40 cellular contexts compared by ENCODE assay signal in the genomic region with DNA sequence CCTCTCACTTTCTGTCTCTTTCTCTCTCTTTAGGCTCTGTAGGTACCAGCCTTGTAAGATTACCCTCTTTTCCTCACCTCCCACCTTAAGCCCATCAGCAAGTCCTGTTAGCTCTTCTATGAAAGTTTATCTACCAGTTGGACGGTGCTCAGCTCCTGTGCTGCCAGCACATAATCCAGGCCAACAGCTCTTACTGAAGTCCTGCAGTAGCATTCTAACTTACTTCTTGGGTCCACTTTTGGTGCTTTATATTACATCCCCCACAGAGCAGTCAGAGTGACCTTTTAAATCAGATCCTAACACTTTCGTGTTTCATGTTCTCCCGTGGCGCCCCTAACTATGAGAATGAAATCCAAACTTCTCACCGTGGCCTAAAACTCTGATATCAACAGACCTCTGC. TPM values are rescaled to one million over a fixed set of nuclear protein-coding genes. Genes with fewer than 3 reads are reported as not detected.
"Had no signal": no experiment of that assay in that cellular context is flagged by ENCODE, and none has a peak within 500 bp of the region (broad histone marks: within the 10 kb centered on the region; RNA-seq: fewer than 3 reads in every experiment).

No MANE protein-coding gene starts in this region.

- FAIRE-seq: astrocyte had no signal

- DNase-seq: activated effector memory CD4-positive, alpha-beta T cell treated with anti-CD3 and anti-CD28 coated beads, Interleukin-2, amount 50 U/mL, for 16 hours; activated effector memory CD4-positive, alpha-beta T cell treated with Interleukin-2 at 50 U/mL for 16 hours; activated gamma-delta T cell; activated gamma-delta T cell treated with Interleukin-2 at 50 U/mL for 16 hours; activated naive CD4-positive, alpha-beta T cell; activated naive CD4-positive, alpha-beta T cell treated with anti-CD3 and anti-CD28 coated beads for 36 hours; activated naive CD4-positive, alpha-beta T cell treated with anti-CD3 and anti-CD28 coated beads, Interleukin-2, amount 10 ng/mL, durations not matched to agents 7 days and 5 days; activated naive CD4-positive, alpha-beta T cell treated with anti-CD3 and anti-CD28 coated beads, Interleukin-2, amount 50 U/mL, for 16 hours; activated naive CD4-positive, alpha-beta T cell treated with Interleukin-2 at 50 U/mL for 16 hours; activated naive CD8-positive, alpha-beta T cell treated with anti-CD3 and anti-CD28 coated beads for 36 hours; activated naive CD8-positive, alpha-beta T cell treated with anti-CD3 and anti-CD28 coated beads, Interleukin-2, amount 10 ng/mL, durations not matched to agents 7 days and 5 days; activated naive CD8-positive, alpha-beta T cell treated with anti-CD3 and anti-CD28 coated beads, Interleukin-2, amount 50 U/mL, for 24 hours; activated T-cell treated with anti-CD3 and anti-CD28 coated beads for 4 hours; activated T-cell treated with anti-CD3 and anti-CD28 coated beads, Interleukin-2, amount 50 U/mL, for 1 hour; activated T-cell treated with anti-CD3 and anti-CD28 coated beads, Interleukin-2, amount 50 U/mL, for 24 hours; activated T-cell treated with anti-CD3 and anti-CD28 coated beads, Interleukin-2, amount 50 U/mL, for 4 hours; activated T-cell treated with anti-CD3 and anti-CD28 coated beads, Interleukin-2, amount 50 U/mL, for 48 hours; activated T-cell treated with anti-CD3 and anti-CD28 coated beads, Interleukin-2, amount 50 U/mL, for 72 hours; adrenal gland; amniotic stem cell; amygdala; anterior cingulate cortex; aorta; body of pancreas; brain microvascular endothelial cell; caudate nucleus; central memory CD4-positive, alpha-beta T cell; cerebellar nuclear complex had no signal

- ATAC-seq: activated naive CD4-positive, alpha-beta T cell treated with anti-CD3 and anti-CD28 coated beads, Interleukin-2, amount 50 U/mL, for 72 hours; activated naive CD8-positive, alpha-beta T cell treated with anti-CD3 and anti-CD28 coated beads, Interleukin-2, amount 50 U/mL, for 24 hours; activated T-cell treated with anti-CD3 and anti-CD28 coated beads, Interleukin-2, amount 50 U/mL, for 4 hours; activated T-cell treated with anti-CD3 and anti-CD28 coated beads, Interleukin-2, amount 50 U/mL, for 72 hours; activated T-helper 17 cell treated with anti-CD3 and anti-CD28 coated beads, Interleukin-2, amount 50 U/mL, for 72 hours; body of pancreas had no signal

- H3K9me3 ChIP-seq: adrenal gland, ascending aorta, body of pancreas, breast epithelium had no signal

- H3K27me3 ChIP-seq: adrenal gland, ascending aorta, body of pancreas, brain microvascular endothelial cell, breast epithelium, cardiac muscle cell had no signal

- H3K9me3 Mint-ChIP-seq: activated naive CD4-positive, alpha-beta T cell treated with anti-CD3 and anti-CD28 coated beads, Interleukin-2, amount 10 ng/mL, durations not matched to agents 7 days and 5 days; activated naive CD4-positive, alpha-beta T cell treated with anti-CD3 and anti-CD28 coated beads, Interleukin-2, amount 50 U/mL, for 24 hours; activated naive CD8-positive, alpha-beta T cell treated with anti-CD3 and anti-CD28 coated beads, Interleukin-2, amount 10 ng/mL, durations not matched to agents 7 days and 5 days; activated T-helper 1 cell treated with anti-CD3 and anti-CD28 coated beads, Interleukin-12 subunit alpha, Interleukin-12 subunit beta, Interleukin-2, Interleukin-4 antibody, amounts not matched to agents 30 ng/mL and 10 ng/mL and 1 ng/mL, durations not matched to agents 14 hours and 24 hours and 36 hours; activated T-helper 17 cell treated with anti-CD3 and anti-CD28 coated beads, Interleukin-2, amount 50 U/mL, for 72 hours; activated T-helper 2 cell treated with anti-CD3 and anti-CD28 coated beads, Interferon-gamma antibody, Interleukin-2, Interleukin-4, amounts not matched to agents 10 μg/mL and 5 μg/mL and 100 μg/mL, durations not matched to agents 14 hours and 24 hours and 36 hours; central memory CD8-positive, alpha-beta T cell had no signal

- H3K4me1 Mint-ChIP-seq: activated naive CD4-positive, alpha-beta T cell treated with anti-CD3 and anti-CD28 coated beads, Interleukin-2, amount 10 ng/mL, durations not matched to agents 7 days and 5 days; activated naive CD4-positive, alpha-beta T cell treated with anti-CD3 and anti-CD28 coated beads, Interleukin-2, amount 50 U/mL, for 24 hours; activated naive CD8-positive, alpha-beta T cell treated with anti-CD3 and anti-CD28 coated beads for 36 hours; activated naive CD8-positive, alpha-beta T cell treated with anti-CD3 and anti-CD28 coated beads, Interleukin-2, amount 50 U/mL, for 24 hours; activated T-helper 17 cell treated with anti-CD3 and anti-CD28 coated beads, Interleukin-2, amount 50 U/mL, for 72 hours; central memory CD8-positive, alpha-beta T cell had no signal

- H3K27ac Mint-ChIP-seq: activated naive CD4-positive, alpha-beta T cell treated with anti-CD3 and anti-CD28 coated beads for 36 hours; activated naive CD4-positive, alpha-beta T cell treated with anti-CD3 and anti-CD28 coated beads, Interleukin-2, amount 10 ng/mL, durations not matched to agents 7 days and 5 days; activated naive CD4-positive, alpha-beta T cell treated with anti-CD3 and anti-CD28 coated beads, Interleukin-2, amount 50 U/mL, for 24 hours; activated naive CD4-positive, alpha-beta T cell treated with anti-CD3 and anti-CD28 coated beads, Interleukin-2, amount 50 U/mL, for 72 hours; activated naive CD8-positive, alpha-beta T cell; activated naive CD8-positive, alpha-beta T cell treated with anti-CD3 and anti-CD28 coated beads for 36 hours; activated naive CD8-positive, alpha-beta T cell treated with anti-CD3 and anti-CD28 coated beads, Interleukin-2, amount 10 ng/mL, durations not matched to agents 7 days and 5 days; activated naive CD8-positive, alpha-beta T cell treated with anti-CD3 and anti-CD28 coated beads, Interleukin-2, amount 50 U/mL, for 24 hours; activated T-cell treated with anti-CD3 and anti-CD28 coated beads, Interleukin-2, amount 50 U/mL, for 24 hours; activated T-cell treated with anti-CD3 and anti-CD28 coated beads, Interleukin-2, amount 50 U/mL, for 72 hours; activated T-helper 1 cell treated with anti-CD3 and anti-CD28 coated beads, Interleukin-12 subunit alpha, Interleukin-12 subunit beta, Interleukin-2, Interleukin-4 antibody, amounts not matched to agents 30 ng/mL and 10 ng/mL and 1 ng/mL, durations not matched to agents 14 hours and 24 hours and 36 hours; activated T-helper 17 cell treated with anti-CD3 and anti-CD28 coated beads, Interleukin-2, amount 50 U/mL, for 72 hours; activated T-helper 2 cell treated with anti-CD3 and anti-CD28 coated beads, Interferon-gamma antibody, Interleukin-2, Interleukin-4, amounts not matched to agents 10 μg/mL and 5 μg/mL and 100 μg/mL, durations not matched to agents 14 hours and 24 hours and 36 hours; brain had no signal

- H3K4me3 Mint-ChIP-seq: activated naive CD4-positive, alpha-beta T cell treated with anti-CD3 and anti-CD28 coated beads for 36 hours; activated naive CD4-positive, alpha-beta T cell treated with anti-CD3 and anti-CD28 coated beads, Interleukin-2, amount 10 ng/mL, durations not matched to agents 7 days and 5 days; activated naive CD4-positive, alpha-beta T cell treated with anti-CD3 and anti-CD28 coated beads, Interleukin-2, amount 50 U/mL, for 24 hours; activated naive CD8-positive, alpha-beta T cell; activated naive CD8-positive, alpha-beta T cell treated with anti-CD3 and anti-CD28 coated beads for 36 hours; activated naive CD8-positive, alpha-beta T cell treated with anti-CD3 and anti-CD28 coated beads, Interleukin-2, amount 10 ng/mL, durations not matched to agents 7 days and 5 days; activated naive CD8-positive, alpha-beta T cell treated with anti-CD3 and anti-CD28 coated beads, Interleukin-2, amount 50 U/mL, for 24 hours; activated T-cell treated with anti-CD3 and anti-CD28 coated beads, Interleukin-2, amount 50 U/mL, for 24 hours; activated T-cell treated with anti-CD3 and anti-CD28 coated beads, Interleukin-2, amount 50 U/mL, for 4 hours; activated T-cell treated with anti-CD3 and anti-CD28 coated beads, Interleukin-2, amount 50 U/mL, for 72 hours; activated T-helper 1 cell treated with anti-CD3 and anti-CD28 coated beads, Interleukin-12 subunit alpha, Interleukin-12 subunit beta, Interleukin-2, Interleukin-4 antibody, amounts not matched to agents 30 ng/mL and 10 ng/mL and 1 ng/mL, durations not matched to agents 14 hours and 24 hours and 36 hours; activated T-helper 17 cell treated with anti-CD3 and anti-CD28 coated beads, Interleukin-2, amount 50 U/mL, for 72 hours; brain; central memory CD8-positive, alpha-beta T cell had no signal

- H3K36me3 ChIP-seq: adrenal gland, ascending aorta, brain microvascular endothelial cell, breast epithelium, cardiac muscle cell had no signal

- H3K4me1 ChIP-seq: adrenal gland, ascending aorta, body of pancreas, breast epithelium had no signal

- H3K36me3 Mint-ChIP-seq: activated naive CD4-positive, alpha-beta T cell treated with anti-CD3 and anti-CD28 coated beads, Interleukin-2, amount 10 ng/mL, durations not matched to agents 7 days and 5 days; activated naive CD4-positive, alpha-beta T cell treated with anti-CD3 and anti-CD28 coated beads, Interleukin-2, amount 50 U/mL, for 24 hours; activated naive CD8-positive, alpha-beta T cell; activated naive CD8-positive, alpha-beta T cell treated with anti-CD3 and anti-CD28 coated beads for 36 hours; activated naive CD8-positive, alpha-beta T cell treated with anti-CD3 and anti-CD28 coated beads, Interleukin-2, amount 10 ng/mL, durations not matched to agents 7 days and 5 days had no signal

- H3K4me3 ChIP-seq: adrenal gland, ascending aorta, body of pancreas, breast epithelium, cardiac muscle cell had no signal

- H3K27ac ChIP-seq: adrenal gland, ascending aorta, body of pancreas, brain microvascular endothelial cell, breast epithelium, cardiac muscle cell had no signal

RNA-seq across cellular contexts. Expression of a gene that starts 38.9 kb away (rescaled TPM):
- total RNA-seq: activated naive CD4-positive, alpha-beta T cell treated with anti-CD3 and anti-CD28 coated beads for 36 hours; activated naive CD4-positive, alpha-beta T cell treated with anti-CD3 and anti-CD28 coated beads, Interleukin-2, amount 50 U/mL, for 72 hours; activated naive CD8-positive, alpha-beta T cell treated with anti-CD3 and anti-CD28 coated beads for 36 hours; activated naive CD8-positive, alpha-beta T cell treated with anti-CD3 and anti-CD28 coated beads, Interleukin-2, amount 10 ng/mL, durations not matched to agents 7 days and 5 days; activated T-cell treated with anti-CD3 and anti-CD28 coated beads, Interleukin-2, amount 50 U/mL, for 4 hours; activated T-cell treated with anti-CD3 and anti-CD28 coated beads, Interleukin-2, amount 50 U/mL, for 72 hours; activated T-helper 1 cell treated with anti-CD3 and anti-CD28 coated beads, Interleukin-12 subunit alpha, Interleukin-12 subunit beta, Interleukin-2, Interleukin-4 antibody, amounts not matched to agents 30 ng/mL and 10 ng/mL and 1 ng/mL, durations not matched to agents 14 hours and 24 hours and 36 hours; activated T-helper 17 cell treated with anti-CD3 and anti-CD28 coated beads, Interleukin-2, amount 50 U/mL, for 72 hours; activated T-helper 2 cell treated with anti-CD3 and anti-CD28 coated beads, Interferon-gamma antibody, Interleukin-2, Interleukin-4, amounts not matched to agents 10 μg/mL and 5 μg/mL and 100 μg/mL, durations not matched to agents 14 hours and 24 hours and 36 hours; astrocyte had no signal
